Comparison of ENCODE assay signal across 13 cellular contexts in the genomic region with DNA sequence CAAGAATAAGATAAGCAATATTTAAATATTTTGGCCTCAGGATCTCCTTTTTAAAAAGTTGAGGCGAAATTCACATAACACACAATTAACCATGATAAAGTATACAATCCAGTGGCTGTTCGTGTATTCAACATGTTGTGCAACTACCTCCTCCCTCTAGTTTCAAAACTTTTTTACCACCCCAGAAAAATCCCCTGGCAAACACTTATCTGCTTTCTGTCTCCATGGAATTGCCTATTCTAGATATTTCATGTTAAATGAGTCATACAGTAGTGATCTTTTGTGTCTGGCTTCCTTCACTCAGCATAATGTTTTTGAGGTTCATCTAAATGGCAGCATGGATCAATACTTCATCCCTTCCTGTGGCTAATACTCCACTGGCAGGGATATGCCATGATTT. TPM values are rescaled to one million over a fixed set of nuclear protein-coding genes. Genes with fewer than 3 reads are reported as not detected.
A peak's percentile ranks its signal among the peaks of the same experiment; 100 is the strongest.
DNase-seq lines count a peak whose midpoint lies in the region; ATAC-seq, FAIRE-seq and TF ChIP-seq lines count a peak whose summit lies in the region.
"Had no signal": no experiment of that assay in that cellular context is flagged by ENCODE, and none has a peak within 500 bp of the region (broad histone marks: within the 10 kb centered on the region; RNA-seq: fewer than 3 reads in every experiment).

No MANE protein-coding gene starts in this region.

- no peak for TF ChIP-seq EP300 in esophagus muscularis mucosa (IDR thresholded peaks at IDR 0.05)

- peaks cover 0 to 9% (median 6%) of the 10 kb centered on the region in 4 donors for H3K9me3 ChIP-seq in esophagus muscularis mucosa
- no peaks in the 10 kb centered on the region for H3K9me3 ChIP-seq in pancreas

- no peak for FAIRE-seq in pancreas (lab: Jason Lieb, UNC)

- H3K27ac ChIP-seq in esophagus muscularis mucosa (replicated peaks in 1 of 4): peak overlapping the region in 3 of 4 donors; percentile 17 to 41 (median 36)
- peak overlapping the region in 2 of 4 donors; percentile 58 to 61 for H3K27ac ChIP-seq in pancreas

- H3K27me3 ChIP-seq in esophagus muscularis mucosa: no peaks in the 10 kb centered on the region
- H3K27me3 ChIP-seq in pancreas: no peaks in the 10 kb centered on the region

- H3K4me3 ChIP-seq in esophagus muscularis mucosa: peak overlapping the region in 1 of 4 donors; percentile 35
- peak overlapping the region in 2 of 4 donors; percentile 16 to 17 for H3K4me3 ChIP-seq in pancreas

- DNase-seq in AG09319 (ENCODE audit: extremely low read depth, low read depth) (peak; percentile 44), OCI-M1 (lab: John Stamatoyannopoulos, UW) (peak; percentile 58), esophagus muscularis mucosa (ENCODE audit: extremely low spot score) (no peak), pancreas (no peak), NCI-H2196 treated with DMSO at 0.1 percent for 48 hours (lab: John Stamatoyannopoulos, UW; ENCODE audit: unreplicated experiment) (no peak), NCI-H446 (lab: John Stamatoyannopoulos, UW) (no peak), SKM-1 (lab: John Stamatoyannopoulos, UW; ENCODE audit: unreplicated experiment) (no peak), A172 (ENCODE audit: low spot score) (no peak)
- DNase-seq: activated naive CD4-positive, alpha-beta T cell treated with anti-CD3 and anti-CD28 coated beads, Interleukin-2, amount 50 U/mL, for 16 hours; NCI-H2107; nucleus accumbens had no signal

- peaks cover 0 to 4% (median 2%) of the 10 kb centered on the region in 4 donors for H3K4me1 ChIP-seq in esophagus muscularis mucosa
- peaks cover 0 to 8% (median 0%) of the 10 kb centered on the region in 3 donors for H3K4me1 ChIP-seq in pancreas

- 51% methylated on average over 2 of the region's 2 CpGs for WGBS in esophagus muscularis mucosa
- 31 to 33% methylated on average over 2 of the region's 2 CpGs for WGBS in pancreas, 2 donors

- no peak for TF ChIP-seq POLR2A in esophagus muscularis mucosa (IDR thresholded peaks at IDR 0.05; ENCODE audit: low read depth)

- intact Hi-C loops in esophagus muscularis mucosa (cut with DNase I): no loop called here
- intact Hi-C loops in pancreas (cut with DNase I): no loop called here

- H3K36me3 ChIP-seq in esophagus muscularis mucosa: no peaks in the 10 kb centered on the region
- no peaks in the 10 kb centered on the region for H3K36me3 ChIP-seq in pancreas

- ATAC-seq in pancreas: peak in 3 of 4 donors; percentile 70 to 82 (median 73)
- ATAC-seq: Panc1 had no signal

- TF ChIP-seq CTCF in AG09319 (IDR thresholded peaks at IDR 0.05; ENCODE audit: low read depth, low read length): no peak
- TF ChIP-seq CTCF in esophagus muscularis mucosa (IDR thresholded peaks at IDR 0.05): no peak
- no peak for TF ChIP-seq CTCF in pancreas (IDR thresholded peaks at IDR 0.05)

RNA-seq across cellular contexts. Expression of a gene that starts 31.8 kb away (rescaled TPM):
- total RNA-seq in esophagus muscularis mucosa (10 to 100 TPM; 19.5 to 30.1 (median 24.2) TPM), pancreas (10 to 100 TPM in 3 of 6 donors, 1 to 10 TPM in 3; 6.9 to 14.3 (median 11.0) TPM)
- polyA plus RNA-seq in pancreas: 10 to 100 TPM in 1 of 2 donors, 1 to 10 TPM in 1; 10.0 to 12.2 TPM
- 10.3 and 16.3 TPM in 2 replicates for total RNA-seq in A172 (2014; rRNA removed; shearing (Covaris generic))

RNA-seq across cellular contexts. Expression of a gene that starts 53.0 kb away (rescaled TPM):
- total RNA-seq in esophagus muscularis mucosa (10 to 100 TPM in 1 of 4 donors, 1 to 10 TPM in 1, under 1 TPM in 2; 0.39 to 17.4 (median 1.1) TPM), pancreas (1 to 10 TPM in 1 of 6 donors, under 1 TPM in 4, not detected in 1; 0.12 to 1.1 (median 0.31) TPM)
- under 1 TPM in 1 of 2 donors, not detected in 1; 0.11 TPM for polyA plus RNA-seq in pancreas
- total RNA-seq in A172 (2014; rRNA removed; shearing (Covaris generic)): not detected in 2 replicates
- total RNA-seq: HT1080 had no signal

Comparison
In these comparisons a context has a peak if more than half of its experiments do, and no peak if none do; other contexts are left out.
1. DNase-seq: peak in AG09319 (single experiment) and OCI-M1 (single experiment); none in esophagus muscularis mucosa (single experiment), pancreas (0 of 6), NCI-H2196 treated with DMSO at 0.1 percent for 48 hours (single experiment), NCI-H446 (0 of 2), SKM-1 (single experiment) and A172 (single experiment).